In the genomic region with DNA sequence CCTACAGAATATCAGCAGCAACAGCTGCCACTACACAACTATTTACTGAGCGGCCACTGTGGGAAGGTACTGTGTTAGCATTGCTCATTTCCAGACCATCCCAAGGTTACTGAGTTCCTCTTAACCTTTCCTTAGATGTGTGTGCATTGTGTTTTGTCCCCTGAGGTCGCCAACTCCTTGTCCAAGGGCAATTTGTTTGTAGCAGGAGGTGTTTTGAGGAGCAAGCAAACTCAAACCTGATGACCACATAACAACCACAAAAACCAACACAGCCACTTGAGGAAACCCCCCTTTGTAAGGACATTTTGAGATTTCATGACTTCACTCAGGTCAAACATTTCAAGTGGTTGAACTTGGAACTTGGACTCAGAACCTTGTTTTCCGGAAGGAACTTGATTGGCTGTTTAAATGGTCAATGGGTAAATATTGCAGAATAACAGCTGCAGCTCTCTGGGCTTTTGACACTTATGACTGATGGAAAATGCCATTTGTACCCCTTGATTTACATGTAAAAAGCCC, we compare ENCODE assay signal across 21 cellular contexts.
A peak's percentile ranks its signal among the peaks of the same experiment; 100 is the strongest.
DNase-seq lines count a peak whose midpoint lies in the region; ATAC-seq, FAIRE-seq and TF ChIP-seq lines count a peak whose summit lies in the region.
"Had no signal": no experiment of that assay in that cellular context is flagged by ENCODE, and none has a peak within 500 bp of the region (broad histone marks: within the 10 kb centered on the region; RNA-seq: fewer than 3 reads in every experiment).

No MANE protein-coding gene starts in this region.

- no peak for FAIRE-seq in small intestine (lab: Jason Lieb, UNC)

- ATAC-seq in GM18870 (IDR thresholded peaks at IDR 0.05; ENCODE audit: unreplicated experiment) (peak; percentile 61), HG02610 (IDR thresholded peaks at IDR 0.05; ENCODE audit: unreplicated experiment) (peak; percentile 68), GM18505 (IDR thresholded peaks at IDR 0.05; ENCODE audit: unreplicated experiment) (no peak)
- ATAC-seq: heart left ventricle, T-helper 17 cell, WTC11 had no signal

- no peak overlapping the region for H3K27ac ChIP-seq in small intestine (ENCODE audit: low read depth in 1 of 2, low read length in 1 of 2)
- H3K27ac ChIP-seq: ascending aorta, heart left ventricle, parathyroid adenoma, uterus had no signal

- no peaks in the 10 kb centered on the region for H3K9me3 ChIP-seq in small intestine (ENCODE audit: control insufficient read depth, low read depth)
- H3K9me3 ChIP-seq: ascending aorta, heart left ventricle, uterus had no signal

- H3K27me3 ChIP-seq in small intestine (ENCODE audit: control insufficient read depth in 2 of 2, insufficient read depth in 2 of 2, low read length in 2 of 2), result no peaks in the 10 kb centered on the region
- H3K27me3 ChIP-seq: ascending aorta, heart left ventricle, uterus had no signal

- H3K4me3 ChIP-seq in small intestine (ENCODE audit: low read depth in 1 of 2, low read length in 2 of 2), result no peak overlapping the region
- H3K4me3 ChIP-seq: ascending aorta, heart left ventricle, uterus had no signal

- no peaks in the 10 kb centered on the region for H3K4me1 ChIP-seq in small intestine (ENCODE audit: control insufficient read depth in 2 of 2, insufficient read depth in 1 of 2, low read depth in 1 of 2, low read length in 1 of 2)
- H3K4me1 ChIP-seq: ascending aorta, heart left ventricle, parathyroid adenoma, uterus had no signal

- DNase-seq in LHCN-M2 (ENCODE audit: low read depth) (peak; percentile 16), small intestine (peak; percentile 0), NCI-H187 treated with DMSO at 0.1 percent for 48 hours (lab: John Stamatoyannopoulos, UW) (no peak), NK-92 (lab: John Stamatoyannopoulos, UW; ENCODE audit: unreplicated experiment) (no peak), occipital lobe (lab: John Stamatoyannopoulos, UW) (no peak)
- DNase-seq: activated CD4-positive, alpha-beta memory T cell treated with anti-CD3 and anti-CD28 coated beads, Interleukin-2, amount 10 ng/mL, durations not matched to agents 7 days and 5 days; activated naive CD4-positive, alpha-beta T cell treated with anti-CD3 and anti-CD28 coated beads, Interleukin-2, amount 10 ng/mL, durations not matched to agents 7 days and 5 days; activated T-cell treated with anti-CD3 and anti-CD28 coated beads, Interleukin-2, amount 50 U/mL, for 24 hours; heart left ventricle; Kasumi-1; NCI-H2171 treated with DMSO at 0.1 percent for 48 hours; SIG-M5; stimulated activated CD4-positive, alpha-beta T cell treated with anti-CD3 and anti-CD28 coated beads, Interleukin-2, amount 100 ng/mL, for 24 hours; T-helper 17 cell; uterus had no signal

- no peak for TF ChIP-seq POLR2A in GM18505 (IDR thresholded peaks at IDR 0.05; ENCODE audit: borderline replicate concordance, extremely low read depth, insufficient read depth, insufficient read length)

- WGBS in small intestine, 3 donors, result 61 to 78% (median 77%) methylated on average over 3 of the region's 3 CpGs

- H3K36me3 ChIP-seq in small intestine (ENCODE audit: control insufficient read depth in 2 of 2, insufficient read depth in 2 of 2, low read length in 2 of 2), result no peaks in the 10 kb centered on the region
- H3K36me3 ChIP-seq: ascending aorta, heart left ventricle, uterus had no signal

Comparison
In these comparisons a context has a peak if more than half of its experiments do, and no peak if none do; other contexts are left out.
1. DNase-seq: peak in LHCN-M2 (single experiment) and small intestine (single experiment); none in NCI-H187 treated with DMSO at 0.1 percent for 48 hours (single experiment), NK-92 (single experiment) and occipital lobe (single experiment).